In the genomic region with DNA sequence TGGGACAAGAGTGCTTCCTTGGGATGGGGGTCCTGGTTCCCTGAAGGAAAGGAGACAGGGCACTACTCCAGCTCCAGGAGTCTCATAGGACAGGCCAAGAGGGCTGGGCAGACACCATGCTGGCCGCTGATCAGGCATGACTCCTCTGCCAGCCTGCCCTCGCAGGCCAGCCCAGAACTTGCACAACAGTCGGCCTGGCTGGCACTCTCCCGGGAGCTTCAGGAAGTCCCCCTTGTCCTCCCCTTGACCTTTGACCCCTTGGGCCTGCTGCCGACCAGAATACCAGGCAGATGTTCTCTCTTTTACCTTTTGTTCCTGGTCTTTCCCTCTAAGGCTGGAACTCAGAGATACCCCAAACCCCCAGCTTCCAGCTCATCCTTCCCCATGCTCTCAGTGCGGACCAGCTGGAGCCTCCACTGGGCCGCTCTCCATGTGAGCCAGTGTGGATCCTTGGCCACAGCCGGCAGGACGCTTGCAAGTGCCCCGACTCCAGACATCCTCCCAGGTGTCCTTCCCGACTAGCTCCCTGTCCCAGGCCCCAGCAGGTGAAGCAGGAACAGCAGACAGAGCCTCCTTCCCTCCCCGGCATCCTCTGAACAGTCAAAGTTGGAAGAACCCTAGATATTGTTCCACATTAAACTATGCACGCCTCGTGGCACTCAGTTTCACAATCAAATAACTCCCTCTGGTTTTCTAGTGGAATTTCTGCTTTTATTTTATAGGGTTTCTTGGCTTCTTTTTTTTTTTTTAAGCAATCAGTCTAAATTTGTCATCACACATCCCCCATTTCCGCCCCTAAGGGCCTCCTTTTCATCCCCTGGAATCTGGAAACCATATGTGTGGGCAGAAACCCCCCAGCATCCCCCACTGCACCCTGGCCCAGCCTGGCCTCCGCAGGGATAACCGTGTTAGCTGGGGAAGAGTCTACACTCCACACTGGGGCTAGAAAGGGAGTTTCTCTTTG, we compare ENCODE assay signal across 14 cellular contexts. TPM values are rescaled to one million over a fixed set of nuclear protein-coding genes. Genes with fewer than 3 reads are reported as not detected.
DNase-seq lines count a peak whose midpoint lies in the region; ATAC-seq and TF ChIP-seq lines count a peak whose summit lies in the region.
"Had no signal": no experiment of that assay in that cellular context is flagged by ENCODE, and none has a peak within 500 bp of the region (broad histone marks: within the 10 kb centered on the region; RNA-seq: fewer than 3 reads in every experiment).

No MANE protein-coding gene starts in this region.

- no peaks in the 10 kb centered on the region for H3K27me3 Mint-ChIP-seq in naive thymus-derived CD4-positive, alpha-beta T cell

- no peaks in the 10 kb centered on the region for H3K9me3 ChIP-seq in naive thymus-derived CD4-positive, alpha-beta T cell (ENCODE audit: control insufficient read depth in 2 of 3, low read length in 3 of 3)
- no peaks in the 10 kb centered on the region for H3K9me3 ChIP-seq in gastroesophageal sphincter

- TF ChIP-seq CTCF in BJ (IDR thresholded peaks at IDR 0.05; ENCODE audit: insufficient read depth, low read depth, low read length) = no peak
- TF ChIP-seq CTCF in HL-60 (IDR thresholded peaks at IDR 0.05; ENCODE audit: insufficient read depth, low read length) = no peak
- no peak for TF ChIP-seq CTCF in cardiac fibroblast (IDR thresholded peaks at IDR 0.05; ENCODE audit: low read depth, low read length)
- TF ChIP-seq CTCF in gastroesophageal sphincter (IDR thresholded peaks at IDR 0.05) = no peak

- no peaks in the 10 kb centered on the region for H3K36me3 Mint-ChIP-seq in naive thymus-derived CD4-positive, alpha-beta T cell

- peak overlapping the region in 8 of 9 donors; percentile 46 to 90 (median 78) for H3K27ac Mint-ChIP-seq in naive thymus-derived CD4-positive, alpha-beta T cell

- 67 to 83% methylated on average over 4 to 7 of the region's 17 CpGs for WGBS in gastroesophageal sphincter (ENCODE audit: low coverage in 1 of 2), 2 donors

- H3K27ac ChIP-seq in HL-60 (replicated peaks) (peak overlapping the region; percentile 35), gastroesophageal sphincter (no peak overlapping the region)
- no peak overlapping the region for H3K27ac ChIP-seq in naive thymus-derived CD4-positive, alpha-beta T cell (ENCODE audit: low read depth, low read length)

- no peaks in the 10 kb centered on the region for H3K36me3 ChIP-seq in BJ (ENCODE audit: control insufficient read depth, insufficient read depth, low read length)
- H3K36me3 ChIP-seq in naive thymus-derived CD4-positive, alpha-beta T cell (ENCODE audit: control insufficient read depth in 2 of 3, insufficient read depth in 3 of 3, low read length in 3 of 3) = no peaks in the 10 kb centered on the region
- no peaks in the 10 kb centered on the region for H3K36me3 ChIP-seq in gastroesophageal sphincter

- CTCF ChIA-PET in BJ (lab: Yijun Ruan, JAX) = interaction anchor here (0.5 to 10.1 kb wide), 8 partner anchors 15 to 276 kb away, joined by 3 to 309 read pairs (median 6); a partner anchor contains a TSS
- CTCF ChIA-PET in naive thymus-derived CD4-positive, alpha-beta T cell (lab: Charles Lee) = interaction anchor here (0.5 to 1.4 kb wide), 2 partner anchors 189 to 274 kb away, joined by 3 to 6 read pairs; no protein-coding TSS in a partner anchor

- no peak for TF ChIP-seq POLR2A in gastroesophageal sphincter (IDR thresholded peaks at IDR 0.05)

- peaks cover 14 to 22% (median 15%) of the 10 kb centered on the region in 7 donors for H3K4me1 Mint-ChIP-seq in naive thymus-derived CD4-positive, alpha-beta T cell

- no peak for ATAC-seq in naive thymus-derived CD4-positive, alpha-beta T cell
- ATAC-seq in HG03460 (IDR thresholded peaks at IDR 0.05; ENCODE audit: unreplicated experiment) = no peak
- ATAC-seq in gastroesophageal sphincter = no peak
- no peak for ATAC-seq in HG02852 (IDR thresholded peaks at IDR 0.05; ENCODE audit: unreplicated experiment)
- ATAC-seq in HG02981 (IDR thresholded peaks at IDR 0.05; ENCODE audit: unreplicated experiment) = no peak
- ATAC-seq: left colon, sciatic nerve had no signal

- POLR2A ChIA-PET in BJ (lab: Charles Lee) = interaction anchor here (0.6 to 1.0 kb wide), 3 partner anchors 43 to 149 kb away, joined by 3 to 6 read pairs (median 5); a partner anchor contains a TSS
- POLR2A ChIA-PET in naive thymus-derived CD4-positive, alpha-beta T cell (lab: Charles Lee) = interaction anchor here (0.8 to 1.1 kb wide), 2 partner anchors 10 to 94 kb away, joined by 3 read pairs; no protein-coding TSS in a partner anchor

- no peak overlapping the region for H3K4me3 ChIP-seq in BJ (ENCODE audit: low read depth, low read length)
- no peak overlapping the region for H3K4me3 ChIP-seq in HL-60 (replicated peaks; ENCODE audit: insufficient read depth, low read length)
- H3K4me3 ChIP-seq in cardiac fibroblast (replicated peaks in 1 of 2; ENCODE audit: low read depth in 2 of 2, low read length in 2 of 2) = no peak overlapping the region
- no peak overlapping the region for H3K4me3 ChIP-seq in naive thymus-derived CD4-positive, alpha-beta T cell (ENCODE audit: low read length)
- no peak overlapping the region for H3K4me3 ChIP-seq in gastroesophageal sphincter

- H3K27me3 ChIP-seq in BJ (ENCODE audit: control insufficient read depth, insufficient read depth, low read length) (no peaks in the 10 kb centered on the region), HL-60 (ENCODE audit: insufficient read depth, poor library complexity, severe bottlenecking) (no peaks in the 10 kb centered on the region), gastroesophageal sphincter (no peaks in the 10 kb centered on the region)
- no peaks in the 10 kb centered on the region for H3K27me3 ChIP-seq in naive thymus-derived CD4-positive, alpha-beta T cell (ENCODE audit: control insufficient read depth in 2 of 2, insufficient read depth in 2 of 2, low read length in 2 of 2)

- no peak for TF ChIP-seq EP300 in gastroesophageal sphincter (IDR thresholded peaks at IDR 0.05)

- DNase-seq in BJ (ENCODE audit: low read depth) (peak; percentile 60), HL-60 (ENCODE audit: low read depth in 1 of 2, low spot score in 1 of 2) (peak in 1 of 2 experiments; percentile 75), cardiac fibroblast (ENCODE audit: low read depth in 2 of 2) (peak; percentile 23 to 65)
- DNase-seq in naive thymus-derived CD4-positive, alpha-beta T cell = no peak
- DNase-seq: Calu3, left colon, NCI-H446, T-helper 1 cell had no signal

- H3K4me1 ChIP-seq in naive thymus-derived CD4-positive, alpha-beta T cell (ENCODE audit: control insufficient read depth in 2 of 2, insufficient read depth in 2 of 2, low read length in 2 of 2) = peaks cover 6 to 16% of the 10 kb centered on the region in 2 donors
- peaks cover 0 to 30% (median 17%) of the 10 kb centered on the region in 3 donors for H3K4me1 ChIP-seq in gastroesophageal sphincter

- no peak overlapping the region for H3K4me3 Mint-ChIP-seq in naive thymus-derived CD4-positive, alpha-beta T cell

- peaks cover 0 to 2% (median 0%) of the 10 kb centered on the region in 11 donors for H3K9me3 Mint-ChIP-seq in naive thymus-derived CD4-positive, alpha-beta T cell

- intact Hi-C loops in naive thymus-derived CD4-positive, alpha-beta T cell (cut with micrococcal nuclease) = loop anchor here (10.0 kb wide), 2 partner anchors 205 to 865 kb away; a partner anchor contains a TSS

RNA-seq across cellular contexts. Expression of a gene that starts 15.7 kb away (rescaled TPM):
- polyA plus RNA-seq in BJ (2011; rRNA removed) = 18.2 and 28.4 TPM in 2 replicates
- 39.8 and 61.1 TPM in 2 replicates for polyA minus RNA-seq in BJ (2011; rRNA and poly(A)+ RNA removed)
- total RNA-seq in naive thymus-derived CD4-positive, alpha-beta T cell = 10 to 100 TPM; 19.9 to 22.3 (median 20.5) TPM
- 10 to 100 TPM; 15.9 to 25.8 TPM for polyA plus RNA-seq in naive thymus-derived CD4-positive, alpha-beta T cell
- 10 to 100 TPM; 24.6 to 36.3 (median 29.9) TPM for total RNA-seq in gastroesophageal sphincter

RNA-seq across cellular contexts. Expression of a gene that starts 19.2 kb away (rescaled TPM):
- 0.32 and 0.47 TPM in 2 replicates for polyA plus RNA-seq in BJ (2011; rRNA removed)
- 0.46 and 0.76 TPM in 2 replicates for polyA minus RNA-seq in BJ (2011; rRNA and poly(A)+ RNA removed)
- not detected for total RNA-seq in naive thymus-derived CD4-positive, alpha-beta T cell
- polyA plus RNA-seq in naive thymus-derived CD4-positive, alpha-beta T cell = not detected
- 1 to 10 TPM; 1.9 to 9.7 (median 6.4) TPM for total RNA-seq in gastroesophageal sphincter
- total RNA-seq: Calu3 had no signal

RNA-seq across cellular contexts. Expression of a gene that starts 35.9 kb away (rescaled TPM):
- polyA plus RNA-seq in BJ (2011; rRNA removed) = 0.13 and 0.28 TPM in 2 replicates
- polyA minus RNA-seq in BJ (2011; rRNA and poly(A)+ RNA removed) = 0.14 and 0.15 TPM in 2 replicates
- total RNA-seq in naive thymus-derived CD4-positive, alpha-beta T cell = under 1 TPM in 1 of 5 experiments, not detected in 4; 0.39 TPM
- polyA plus RNA-seq in naive thymus-derived CD4-positive, alpha-beta T cell = not detected
- total RNA-seq in gastroesophageal sphincter = 1 to 10 TPM in 1 of 4 donors, not detected in 3; 7.0 TPM
- total RNA-seq: fibroblast of lung had no signal
- polyA plus RNA-seq: fibroblast of lung had no signal

RNA-seq across cellular contexts. Expression of a gene that starts 43.3 kb away (rescaled TPM):
- 107 and 155 TPM in 2 replicates for polyA plus RNA-seq in BJ (2011; rRNA removed)
- polyA minus RNA-seq in BJ (2011; rRNA and poly(A)+ RNA removed) = 73.7 and 158 TPM in 2 replicates
- 1 to 10 TPM in 3 of 5 experiments, under 1 TPM in 2; 0.24 to 5.7 (median 1.1) TPM for total RNA-seq in naive thymus-derived CD4-positive, alpha-beta T cell
- polyA plus RNA-seq in naive thymus-derived CD4-positive, alpha-beta T cell = under 1 TPM in 1 of 2 donors, not detected in 1; 0.39 TPM
- 1 to 10 TPM in 3 of 4 donors, under 1 TPM in 1; 0.54 to 1.8 (median 1.5) TPM for total RNA-seq in gastroesophageal sphincter

Comparison
In these comparisons a context has a peak if more than half of its experiments do, and no peak if none do; other contexts are left out.
1. DNase-seq: peak in BJ (single experiment) and cardiac fibroblast (2 of 2); none in naive thymus-derived CD4-positive, alpha-beta T cell (0 of 9).